In genomic region chr18:76256897-76257500, GRCh38 we compare ENCODE assay signal across 8 cellular contexts.
DNase-seq lines count a peak whose midpoint lies in the region; ATAC-seq, FAIRE-seq and TF ChIP-seq lines count a peak whose summit lies in the region.

No MANE protein-coding gene starts in this region.

- TF ChIP-seq CTCF in GM06990 (IDR thresholded peaks at IDR 0.05; ENCODE audit: insufficient read depth, low read length, poor library complexity, severe bottlenecking) (peak; percentile 35), K562 (IDR thresholded peaks at IDR 0.05 in 2 of 3, conservative IDR thresholded peaks at IDR 0.05 in 1 of 3; ENCODE audit: insufficient read depth in 2 of 3, low read depth in 1 of 3, low read length in 3 of 3) (peak in 2 of 3 experiments; percentile 29 to 34; a peak in 2 of 6 replicates), right lobe of liver (IDR thresholded peaks at IDR 0.05) (peak; percentile 37 to 67 (median 60))

- H3K27me3 ChIP-seq in GM06990 (replicated peaks; ENCODE audit: control insufficient read depth, insufficient read depth, low read length) (no peaks in the 10 kb centered on the region; the same call in 1 of the 2 replicates), K562 (ENCODE audit: control insufficient read depth in 2 of 2, insufficient read depth in 2 of 2, low read length in 2 of 2) (peaks cover 0 to 5% of the 10 kb centered on the region in 2 experiments; a peak in 1 of 5 replicates), right lobe of liver (no peaks in the 10 kb centered on the region)

- intact Hi-C loops in K562 (cut with micrococcal nuclease) (no loop called here), right lobe of liver (cut with DNase I) (no loop called here)

- in situ Hi-C loops in K562 (cut with MboI), result no loop called here

- FAIRE-seq in K562 (lab: Jason Lieb, UNC), result no peak

- H3K4me3 ChIP-seq in GM06990 (replicated peaks; ENCODE audit: low read depth, low read length), result no peak overlapping the region
- no peak overlapping the region for H3K4me3 ChIP-seq in K562
- no peak overlapping the region for H3K4me3 ChIP-seq in right lobe of liver

- H3K4me1 ChIP-seq in K562 (replicated peaks in 1 of 2; ENCODE audit: control insufficient read depth in 2 of 2, insufficient read depth in 2 of 2, low read length in 2 of 2) (no peaks in the 10 kb centered on the region), right lobe of liver (no peaks in the 10 kb centered on the region)

- H3K9me3 ChIP-seq in K562 (replicated peaks; ENCODE audit: control insufficient read depth, insufficient read depth, low read depth, low read length), result no peaks in the 10 kb centered on the region
- H3K9me3 ChIP-seq in right lobe of liver, result no peaks in the 10 kb centered on the region

- ATAC-seq in K562 (no peak), right lobe of liver (peak in 3 of 4 donors; percentile 59 to 62 (median 61)), HG02678 (IDR thresholded peaks at IDR 0.05; ENCODE audit: unreplicated experiment) (no peak), HG03378 (IDR thresholded peaks at IDR 0.05; ENCODE audit: unreplicated experiment) (no peak), GM18868 (IDR thresholded peaks at IDR 0.05; ENCODE audit: unreplicated experiment) (no peak), GM21619 (IDR thresholded peaks at IDR 0.05; ENCODE audit: unreplicated experiment) (no peak)

- H3K27ac ChIP-seq in K562 (ENCODE audit: extremely low read depth, low read depth, low read length), result no peak overlapping the region
- H3K27ac ChIP-seq in right lobe of liver, result no peak overlapping the region

- H3K36me3 ChIP-seq in GM06990 (ENCODE audit: control insufficient read depth, insufficient read depth, low read length) (no peaks in the 10 kb centered on the region), K562 (ENCODE audit: control insufficient read depth, insufficient read depth, low read length) (no peaks in the 10 kb centered on the region), right lobe of liver (no peaks in the 10 kb centered on the region)

- H3K79me2 ChIP-seq in K562 (ENCODE audit: control insufficient read depth, insufficient read depth, low read length), result no peaks in the 10 kb centered on the region

- H3K9me1 ChIP-seq in K562 (ENCODE audit: control insufficient read depth, insufficient read depth, low read length), result no peaks in the 10 kb centered on the region

- no peaks in the 10 kb centered on the region for H4K20me1 ChIP-seq in K562 (replicated peaks; ENCODE audit: control insufficient read depth, insufficient read depth, low read length)

- H2AFZ ChIP-seq in K562 (ENCODE audit: low read depth, low read length), result no peak overlapping the region

- DNase-seq in GM06990 (ENCODE audit: extremely low read depth, insufficient read length) (no peak), NCI-H1930 (lab: John Stamatoyannopoulos, UW) (peak; percentile 38), K562 (ENCODE audit: extremely low read depth in 1 of 4, low spot score in 3 of 4) (peak in 1 of 4 experiments; percentile 6), right lobe of liver (no peak)

- TF ChIP-seq EP300 in K562 (IDR thresholded peaks at IDR 0.05; ENCODE audit: low read length), result no peak

- CTCF ChIA-PET in K562 (lab: Yijun Ruan, JAX; ENCODE audit: low intra/inter-chr PET ratio), result no interaction called here

- no peak for TF ChIP-seq POLR2A in K562 (conservative IDR thresholded peaks at IDR 0.05)
- no peak for TF ChIP-seq POLR2A in right lobe of liver (IDR thresholded peaks at IDR 0.05)

- WGBS in K562 (ENCODE audit: insufficient coverage, low coverage, missing lambda C conversion rate), result 2% methylated on average over 4 of the region's 4 CpGs
- WGBS in right lobe of liver (ENCODE audit: insufficient coverage, low coverage, low lambda C conversion rate, missing lambda C conversion rate), result 30% methylated on average over 4 of the region's 4 CpGs

- no TSS peak for BruUV-seq in K562 (replicated peaks; lab: Mats Ljungman, UMichigan)

- no peak overlapping the region for H3K4me2 ChIP-seq in K562 (ENCODE audit: insufficient read depth, low read length)

- TF ChIP-seq RAD21 in K562 (CRISPR knock-in tag; conservative IDR thresholded peaks at IDR 0.05 in 1 of 2, IDR thresholded peaks at IDR 0.05 in 1 of 2), result no peak

- no peak overlapping the region for H3K9ac ChIP-seq in K562 (ENCODE audit: insufficient read depth in 1 of 2, low read depth in 2 of 2, low read length in 2 of 2)

- POLR2A ChIA-PET in K562 (lab: Yijun Ruan, JAX), result no interaction called here

TF ChIP-seq in K562, 482 proteins besides CTCF, POLR2A, EP300 and RAD21:
- peak in 1 of 2 experiments; percentile 58; a peak in 1 of 4 replicates for TF ChIP-seq TEAD1 (CRISPR knock-in tag; IDR thresholded peaks at IDR 0.05)
- no peak for TF ChIP-seq HSF4 (CRISPR knock-in tag; IDR thresholded peaks at IDR 0.05; ENCODE audit: borderline replicate concordance)

Comparison
In these comparisons a context has a peak if more than half of its experiments do, and no peak if none do; other contexts are left out.
1. DNase-seq: peak in NCI-H1930 (2 of 2); none in GM06990 (single experiment) and right lobe of liver (0 of 3).
2. ATAC-seq: peak in right lobe of liver (3 of 4); none in K562 (single experiment), HG02678 (single experiment), HG03378 (single experiment), GM18868 (single experiment) and GM21619 (single experiment).
3. Peak in every context shown above with its lines, with median percentiles within 50 percentile points of each other: CTCF ChIP-seq.